In the genomic region with DNA sequence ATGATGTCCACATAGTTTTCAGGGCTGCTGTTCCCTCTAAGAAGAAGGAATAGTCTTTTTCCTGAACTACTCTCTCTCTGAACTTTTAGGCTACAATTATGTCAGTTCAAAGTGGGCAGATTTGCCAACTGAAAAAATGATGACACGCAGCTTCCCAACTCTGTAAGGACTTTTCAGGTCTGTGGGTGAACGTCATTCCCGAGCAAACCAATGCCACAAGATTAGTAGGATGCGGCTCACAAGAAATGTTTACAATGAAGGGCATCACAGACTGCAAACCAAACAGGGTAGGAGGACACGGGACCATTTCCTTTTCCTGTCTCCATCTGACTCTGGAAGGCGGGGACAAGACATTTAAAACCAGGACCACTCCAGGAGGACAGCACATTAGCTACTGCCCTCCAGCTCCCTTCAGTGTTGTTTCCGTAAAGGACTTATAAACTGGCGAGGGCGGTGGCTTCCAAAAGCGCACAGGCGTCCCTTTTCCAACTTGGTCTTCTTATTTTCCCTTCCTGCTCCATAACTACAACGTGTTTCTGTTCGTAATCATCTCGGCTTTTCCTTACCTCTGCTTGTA, we compare ENCODE assay signal across 8 cellular contexts. TPM values are rescaled to one million over a fixed set of nuclear protein-coding genes. Genes with fewer than 3 reads are reported as not detected.
DNase-seq lines count a peak whose midpoint lies in the region; ATAC-seq, FAIRE-seq and TF ChIP-seq lines count a peak whose summit lies in the region.

No MANE protein-coding gene starts in this region.

- H3K36me3 ChIP-seq in GM12878 (ENCODE audit: control insufficient read depth in 2 of 2, insufficient read depth in 2 of 2, low read length in 1 of 2), result no peaks in the 10 kb centered on the region; a peak in 1 of 4 replicates

- no peak for FAIRE-seq in GM12878 (lab: Jason Lieb, UNC)

- RAD21 ChIA-PET in GM12878 (lab: Charles Lee; ENCODE audit: unreplicated experiment), result interaction anchor here (0.9 to 2.3 kb wide), 6 partner anchors 9 to 221 kb away, joined by 3 to 11 read pairs (median 4); no protein-coding TSS in a partner anchor

- 0 out of 2 replicates have a peak, but pooled peaks cover 3% of the 10 kb centered on the region for H3K4me1 ChIP-seq in GM12878 (ENCODE audit: control insufficient read depth, insufficient read depth, low read length)

- no peak for TF ChIP-seq EP300 in GM12878 (IDR thresholded peaks at IDR 0.05; ENCODE audit: borderline replicate concordance in 1 of 2, control insufficient read depth in 1 of 2, low read depth in 2 of 2, low read length in 2 of 2)

- intact Hi-C loops in GM12878 (cut with micrococcal nuclease; ENCODE audit: unreplicated experiment), result loop anchor here (5.0 to 10.0 kb wide), 3 partner anchors 205 to 362 kb away; no protein-coding TSS in a partner anchor

- no peaks in the 10 kb centered on the region; the same call in 2 of the 3 replicates for H3K9me3 ChIP-seq in GM12878 (replicated peaks; ENCODE audit: control insufficient read depth, insufficient read depth, low read length)

- H3K9ac ChIP-seq in GM12878 (ENCODE audit: control insufficient read depth, insufficient read depth, low read length), result peak overlapping the region; percentile 87

- H3K27ac Mint-ChIP-seq in activated naive CD4-positive, alpha-beta T cell treated with anti-CD3 and anti-CD28 coated beads, Interleukin-2, amount 10 ng/mL, durations not matched to agents 7 days and 5 days, result peak overlapping the region; percentile 92

- DNase-seq in activated naive CD4-positive, alpha-beta T cell treated with anti-CD3 and anti-CD28 coated beads, Interleukin-2, amount 10 ng/mL, durations not matched to agents 7 days and 5 days, result peak; percentile 48
- DNase-seq in activated naive CD4-positive, alpha-beta T cell treated with Interleukin-2 at 50 U/mL for 16 hours, result no peak
- peak; percentile 47 for DNase-seq in HFF-Myc (ENCODE audit: extremely low read depth, low read depth)
- peak; percentile 76 to 80 for DNase-seq in NCI-H526 (lab: John Stamatoyannopoulos, UW)
- DNase-seq in GM12878 (ENCODE audit: low read depth, low spot score), result no peak
- DNase-seq in retinal pigment epithelial cell (ENCODE audit: low read depth), result peak; percentile 33

- H3K9me3 Mint-ChIP-seq in activated naive CD4-positive, alpha-beta T cell treated with anti-CD3 and anti-CD28 coated beads, Interleukin-2, amount 10 ng/mL, durations not matched to agents 7 days and 5 days, result no peaks in the 10 kb centered on the region

- H2AFZ ChIP-seq in GM12878 (ENCODE audit: control insufficient read depth, low read depth, low read length), result peak overlapping the region; percentile 100

- TF ChIP-seq POLR2A in GM12878 (IDR thresholded peaks at IDR 0.05; ENCODE audit: low read depth, low read length), result no peak

- H3K4me3 Mint-ChIP-seq in activated naive CD4-positive, alpha-beta T cell treated with anti-CD3 and anti-CD28 coated beads, Interleukin-2, amount 10 ng/mL, durations not matched to agents 7 days and 5 days, result peak overlapping the region; percentile 86

- TF ChIP-seq RAD21 in GM12878 (IDR thresholded peaks at IDR 0.05; ENCODE audit: insufficient read depth, low read depth, low read length), result no peak

- TSS peak; percentile 79 for BruUV-seq in GM12878 (replicated peaks; lab: Mats Ljungman, UMichigan)

- CTCF ChIA-PET in activated naive CD4-positive, alpha-beta T cell treated with anti-CD3 and anti-CD28 coated beads, Interleukin-2, amount 10 ng/mL, durations not matched to agents 7 days and 5 days (lab: Charles Lee), result interaction anchor here (0.8 to 2.0 kb wide), 2 partner anchors 9 to 218 kb away, joined by 4 to 6 read pairs; no protein-coding TSS in a partner anchor
- CTCF ChIA-PET in GM12878 (lab: Yijun Ruan, JAX), result interaction anchor here (0.9 to 1.4 kb wide), 3 partner anchors 9 to 260 kb away, joined by 3 read pairs; no protein-coding TSS in a partner anchor

- H3K4me3 ChIP-seq in HFF-Myc (replicated peaks; ENCODE audit: low read depth, low read length), result peak overlapping the region; percentile 92
- H3K4me3 ChIP-seq in GM12878, result peak overlapping the region; percentile 88
- peak overlapping the region; percentile 78 for H3K4me3 ChIP-seq in iPS-11a (ENCODE audit: low read depth, low read length)
- peak overlapping the region; percentile 91 for H3K4me3 ChIP-seq in retinal pigment epithelial cell (ENCODE audit: low read length)

- in situ Hi-C loops in GM12878 (cut with MboI), result no loop called here

- peaks cover 50% of the 10 kb centered on the region for H3K79me2 ChIP-seq in GM12878 (ENCODE audit: control insufficient read depth, insufficient read depth, low read length)

- TF ChIP-seq CTCF in HFF-Myc (IDR thresholded peaks at IDR 0.05; ENCODE audit: low read depth, low read length, missing control alignments) (no peak), GM12878 (IDR thresholded peaks at IDR 0.05 in 2 of 3, conservative IDR thresholded peaks at IDR 0.05 in 1 of 3; ENCODE audit: control insufficient read depth in 2 of 3, extremely low read depth in 1 of 3, insufficient read depth in 1 of 3, low read depth in 3 of 3, low read length in 3 of 3) (no peak), retinal pigment epithelial cell (conservative IDR thresholded peaks at IDR 0.05; ENCODE audit: low read depth, low read length) (no peak)

- POLR2A ChIA-PET in GM12878 (lab: Charles Lee), result interaction anchor here (1.2 to 2.1 kb wide), 5 partner anchors 9 to 442 kb away, joined by 3 to 12 read pairs (median 3); no protein-coding TSS in a partner anchor

- H3K27ac ChIP-seq in GM12878 (ENCODE audit: control insufficient read depth, insufficient read depth), result peak overlapping the region; percentile 70

- H3K27me3 Mint-ChIP-seq in activated naive CD4-positive, alpha-beta T cell treated with anti-CD3 and anti-CD28 coated beads, Interleukin-2, amount 10 ng/mL, durations not matched to agents 7 days and 5 days, result peaks cover 5% of the 10 kb centered on the region

- SMC1A ChIA-PET in GM12878 (lab: Charles Lee; ENCODE audit: uncharacterized antibody, unreplicated experiment), result interaction anchor here (0.8 to 2.1 kb wide), 7 partner anchors 9 to 217 kb away, joined by 3 to 12 read pairs (median 4); no protein-coding TSS in a partner anchor

- peaks cover 26% of the 10 kb centered on the region for H3K36me3 Mint-ChIP-seq in activated naive CD4-positive, alpha-beta T cell treated with anti-CD3 and anti-CD28 coated beads, Interleukin-2, amount 10 ng/mL, durations not matched to agents 7 days and 5 days

- H3K4me2 ChIP-seq in GM12878 (ENCODE audit: control insufficient read depth, insufficient read depth), result peak overlapping the region; percentile 99

- ATAC-seq in GM12878, result peak; percentile 14
- ATAC-seq in HG03095 (IDR thresholded peaks at IDR 0.05; ENCODE audit: unreplicated experiment), result no peak

- WGBS in GM12878 (ENCODE audit: insufficient coverage, insufficient replicate concordance, low lambda C conversion rate, missing lambda C conversion rate), result 7% methylated on average over 14 of the region's 14 CpGs

- H4K20me1 ChIP-seq in GM12878 (ENCODE audit: control insufficient read depth, insufficient read depth), result no peaks in the 10 kb centered on the region

- peaks cover 48% of the 10 kb centered on the region for H3K4me1 Mint-ChIP-seq in activated naive CD4-positive, alpha-beta T cell treated with anti-CD3 and anti-CD28 coated beads, Interleukin-2, amount 10 ng/mL, durations not matched to agents 7 days and 5 days

- no peaks in the 10 kb centered on the region for H3K27me3 ChIP-seq in GM12878 (replicated peaks in 1 of 2; ENCODE audit: control insufficient read depth in 2 of 2, insufficient read depth in 2 of 2, low read length in 1 of 2)

RNA-seq across cellular contexts. Expression of a gene that starts 0.5 kb away (rescaled TPM):
- 203 and 221 TPM in 2 replicates for total RNA-seq in GM12878 (2013; cell fraction: nucleolus; rRNA removed)
- total RNA-seq in GM12878 (2014; rRNA removed), result 16.7 and 19.9 TPM in 2 replicates
- total RNA-seq in GM12878 (2014; rRNA removed; fragmentation: Illumina TruSeq; extraction: Trizol), result 26.7 and 30.3 TPM in 2 replicates
- 26.2 and 33.5 TPM in 2 replicates for total RNA-seq in GM12878 (2021)
- 9.1 TPM for polyA plus RNA-seq in GM12878 (2011; ENCODE audit: low read depth)
- 55.8 and 65.7 TPM in 2 replicates for polyA plus RNA-seq in GM12878 (2011; rRNA removed)
- polyA plus RNA-seq in GM12878 (2011; cell fraction: cytosol; rRNA removed), result 24.5 and 33.2 TPM in 2 replicates
- polyA plus RNA-seq in GM12878 (2011; cell fraction: nucleus; rRNA removed), result 35.8 and 46.4 TPM in 2 replicates
- 13.0 and 20.4 TPM in 2 replicates for polyA plus RNA-seq in GM12878 (2012)
- 21.7 and 31.9 TPM in 2 replicates for polyA plus RNA-seq in GM12878 (2014; fragmentation: Illumina TruSeq; extraction: Trizol)
- 10 to 100 TPM; 16.4 to 31.8 TPM for polyA plus RNA-seq in GM12878 (2014; fragmentation: Nextera tagmentation; extraction: Ambion mirVana)
- polyA plus RNA-seq in GM12878 (2014; rRNA removed), result 12.4 and 13.6 TPM in 2 replicates
- 10 to 100 TPM; 37.4 to 39.1 TPM for polyA plus RNA-seq in GM12878 (2016; fragmentation: Nextera tagmentation; extraction: Ambion mirVana)
- 133 and 162 TPM in 2 replicates for polyA minus RNA-seq in GM12878 (2011; rRNA and poly(A)+ RNA removed)
- 23.1 and 24.2 TPM in 2 replicates for polyA minus RNA-seq in GM12878 (2011; cell fraction: cytosol; rRNA and poly(A)+ RNA removed)
- 57.9 and 94.6 TPM in 2 replicates for polyA minus RNA-seq in GM12878 (2011; cell fraction: nucleus; rRNA and poly(A)+ RNA removed)

Comparison
In these comparisons a context has a peak if more than half of its experiments do, and no peak if none do; other contexts are left out.
1. DNase-seq: peak in activated naive CD4-positive, alpha-beta T cell treated with anti-CD3 and anti-CD28 coated beads, Interleukin-2, amount 10 ng/mL, durations not matched to agents 7 days and 5 days (single experiment), HFF-Myc (single experiment), NCI-H526 (2 of 2) and retinal pigment epithelial cell (single experiment); none in activated naive CD4-positive, alpha-beta T cell treated with Interleukin-2 at 50 U/mL for 16 hours (single experiment) and GM12878 (single experiment).
2. Peak in every context shown above with its lines, with median percentiles within 50 percentile points of each other: H3K4me3 ChIP-seq.